In genomic region chr6:37221585-37222124, GRCh38 we compare ENCODE assay signal across 8 cellular contexts. TPM values are rescaled to one million over a fixed set of nuclear protein-coding genes. Genes with fewer than 3 reads are reported as not detected.
DNase-seq lines count a peak whose midpoint lies in the region; ATAC-seq and TF ChIP-seq lines count a peak whose summit lies in the region.

No MANE protein-coding gene starts in this region.

- CTCF ChIA-PET in activated CD4-positive, alpha-beta T cell treated with anti-CD3 and anti-CD28 coated beads, Interleukin-2, amount 10 ng/mL, durations not matched to agents 7 days and 5 days (lab: Charles Lee): interaction anchor here (0.9 to 4.9 kb wide), 7 partner anchors 9 to 200 kb away, joined by 3 to 34 read pairs (median 3); no protein-coding TSS in a partner anchor
- CTCF ChIA-PET in WTC11 (lab: Charles Lee): interaction anchor here (0.8 to 4.4 kb wide), 8 partner anchors 11 to 336 kb away, joined by 3 to 24 read pairs (median 6); no protein-coding TSS in a partner anchor

- 73 to 89% methylated on average over 4 to 6 of the region's 6 CpGs for WGBS in thyroid gland, 2 donors

- H3K9me3 Mint-ChIP-seq in activated CD4-positive, alpha-beta T cell treated with anti-CD3 and anti-CD28 coated beads, Interleukin-2, amount 10 ng/mL, durations not matched to agents 7 days and 5 days: no peaks in the 10 kb centered on the region
- no peaks in the 10 kb centered on the region for H3K9me3 Mint-ChIP-seq in WTC11

- intact Hi-C loops in thyroid gland (cut with DNase I): no loop called here

- peak overlapping the region; percentile 69 for H3K4me3 Mint-ChIP-seq in activated CD4-positive, alpha-beta T cell treated with anti-CD3 and anti-CD28 coated beads, Interleukin-2, amount 10 ng/mL, durations not matched to agents 7 days and 5 days
- H3K4me3 Mint-ChIP-seq in WTC11: peak overlapping the region; percentile 86

- peak overlapping the region; percentile 3 for H3K9ac ChIP-seq in iPS-18a (ENCODE audit: low read length)

- no peak for DNase-seq in activated CD4-positive, alpha-beta T cell treated with anti-CD3 and anti-CD28 coated beads, Interleukin-2, amount 10 ng/mL, durations not matched to agents 7 days and 5 days
- DNase-seq in activated CD4-positive, alpha-beta T cell treated with anti-CD3 and anti-CD28 coated beads for 4 hours: no peak
- DNase-seq in WTC11 (ENCODE audit: low spot score): no peak
- DNase-seq in thyroid gland: no peak
- DNase-seq in foreskin melanocyte: no peak
- no peak for DNase-seq in SKM-1 treated with dmso at 0.1 percent for 144 hours (lab: John Stamatoyannopoulos, UW; ENCODE audit: unreplicated experiment)

- H3K4me3 ChIP-seq in iPS-18a (ENCODE audit: low read length) (peak overlapping the region; percentile 61), thyroid gland (replicated peaks in 1 of 3) (peak overlapping the region in 1 of 3 donors; percentile 47)

- H3K27ac ChIP-seq in iPS-18a (ENCODE audit: low read length): no peak overlapping the region
- peak overlapping the region in 2 of 3 donors; percentile 1 to 80 for H3K27ac ChIP-seq in thyroid gland

- no peaks in the 10 kb centered on the region for H3K27me3 ChIP-seq in iPS-18a (ENCODE audit: control insufficient read depth, insufficient read depth, low read length)
- no peaks in the 10 kb centered on the region for H3K27me3 ChIP-seq in thyroid gland

- TF ChIP-seq POLR2A in thyroid gland (IDR thresholded peaks at IDR 0.05): no peak

- peak overlapping the region; percentile 47 for H3K27ac Mint-ChIP-seq in activated CD4-positive, alpha-beta T cell treated with anti-CD3 and anti-CD28 coated beads, Interleukin-2, amount 10 ng/mL, durations not matched to agents 7 days and 5 days
- peak overlapping the region; percentile 91 for H3K27ac Mint-ChIP-seq in WTC11

- POLR2A ChIA-PET in activated CD4-positive, alpha-beta T cell treated with anti-CD3 and anti-CD28 coated beads, Interleukin-2, amount 10 ng/mL, durations not matched to agents 7 days and 5 days (lab: Charles Lee): no interaction called here
- POLR2A ChIA-PET in WTC11 (lab: Charles Lee): interaction anchor here (0.5 to 2.1 kb wide), 6 partner anchors 8 to 620 kb away, joined by 3 to 10 read pairs (median 3); partner anchors contain the start of genes MTCH1, TBC1D22B and TMEM217

- H3K4me1 Mint-ChIP-seq in activated CD4-positive, alpha-beta T cell treated with anti-CD3 and anti-CD28 coated beads, Interleukin-2, amount 10 ng/mL, durations not matched to agents 7 days and 5 days: peaks cover 35% of the 10 kb centered on the region
- H3K4me1 Mint-ChIP-seq in WTC11: peaks cover 13% of the 10 kb centered on the region

- H3K4me1 ChIP-seq in iPS-18a (ENCODE audit: control insufficient read depth, low read depth, low read length) (peaks cover 10% of the 10 kb centered on the region), thyroid gland (no peaks in the 10 kb centered on the region)

- H3K9me3 ChIP-seq in iPS-18a (ENCODE audit: control insufficient read depth, low read depth, low read length) (no peaks in the 10 kb centered on the region), thyroid gland (no peaks in the 10 kb centered on the region)

- no peaks in the 10 kb centered on the region for H3K27me3 Mint-ChIP-seq in activated CD4-positive, alpha-beta T cell treated with anti-CD3 and anti-CD28 coated beads, Interleukin-2, amount 10 ng/mL, durations not matched to agents 7 days and 5 days
- H3K27me3 Mint-ChIP-seq in WTC11 (ENCODE audit: low read depth): no peaks in the 10 kb centered on the region

- H3K36me3 Mint-ChIP-seq in activated CD4-positive, alpha-beta T cell treated with anti-CD3 and anti-CD28 coated beads, Interleukin-2, amount 10 ng/mL, durations not matched to agents 7 days and 5 days (ENCODE audit: low read depth): no peaks in the 10 kb centered on the region
- H3K36me3 Mint-ChIP-seq in WTC11: no peaks in the 10 kb centered on the region

- ATAC-seq in WTC11 (peak; percentile 4), HG03025 (IDR thresholded peaks at IDR 0.05; ENCODE audit: low FRiP score, unreplicated experiment) (no peak)

- TF ChIP-seq CTCF in WTC11 (IDR thresholded peaks at IDR 0.05): no peak
- TF ChIP-seq CTCF in thyroid gland (IDR thresholded peaks at IDR 0.05): no peak

- H3K36me3 ChIP-seq in iPS-18a (ENCODE audit: control insufficient read depth, low read depth, low read length) (no peaks in the 10 kb centered on the region), thyroid gland (no peaks in the 10 kb centered on the region)

TF ChIP-seq in WTC11, 78 proteins besides CTCF, POLR2A, EP300 and RAD21:
- TF ChIP-seq ZNF396 (CRISPR knock-in tag; IDR thresholded peaks at IDR 0.05; ENCODE audit: borderline replicate concordance) (no peak), FOXK1 (CRISPR knock-in tag; IDR thresholded peaks at IDR 0.05) (0 out of 2 replicates have a peak, but pooled peaks have one; percentile 10), KAT7 (CRISPR knock-in tag; IDR thresholded peaks at IDR 0.05; ENCODE audit: borderline replicate concordance) (peak; percentile 50; the same call in 1 of the 2 replicates)

RNA-seq across cellular contexts. Expression of gene TBC1D22B, which starts 35.9 kb away (rescaled TPM):
- 10 to 100 TPM; 15.3 to 16.6 TPM for total RNA-seq in activated CD4-positive, alpha-beta T cell treated with anti-CD3 and anti-CD28 coated beads, Interleukin-2, amount 10 ng/mL, durations not matched to agents 7 days and 5 days
- 16.4 to 18.7 TPM (median 16.7 TPM) in 3 replicates for total RNA-seq in WTC11 (2021)
- 10 to 100 TPM; 11.5 to 15.7 (median 14.2) TPM for total RNA-seq in thyroid gland

RNA-seq across cellular contexts. Expression of gene TMEM217, which starts 36.3 kb away (rescaled TPM):
- 1 to 10 TPM in 1 of 2 experiments, under 1 TPM in 1; 0.92 to 1.3 TPM for total RNA-seq in activated CD4-positive, alpha-beta T cell treated with anti-CD3 and anti-CD28 coated beads, Interleukin-2, amount 10 ng/mL, durations not matched to agents 7 days and 5 days
- total RNA-seq in WTC11 (2021) (0.55 to 0.99 TPM (median 0.61 TPM) in 3 replicates), thyroid gland (1 to 10 TPM in 2 of 4 donors, under 1 TPM in 1, not detected in 1; 0.22 to 3.8 (median 1.0) TPM)

RNA-seq across cellular contexts. Expression of gene PIM1, which starts 51.7 kb away (rescaled TPM):
- 100 to 1,000 TPM; 393 to 412 TPM for total RNA-seq in activated CD4-positive, alpha-beta T cell treated with anti-CD3 and anti-CD28 coated beads, Interleukin-2, amount 10 ng/mL, durations not matched to agents 7 days and 5 days
- 64.7 to 81.2 TPM (median 78.1 TPM) in 3 replicates for total RNA-seq in WTC11 (2021)
- 10 to 100 TPM; 13.1 to 54.5 (median 22.2) TPM for total RNA-seq in thyroid gland
